ENCODE assay signal across 2 cellular contexts in the genomic region with DNA sequence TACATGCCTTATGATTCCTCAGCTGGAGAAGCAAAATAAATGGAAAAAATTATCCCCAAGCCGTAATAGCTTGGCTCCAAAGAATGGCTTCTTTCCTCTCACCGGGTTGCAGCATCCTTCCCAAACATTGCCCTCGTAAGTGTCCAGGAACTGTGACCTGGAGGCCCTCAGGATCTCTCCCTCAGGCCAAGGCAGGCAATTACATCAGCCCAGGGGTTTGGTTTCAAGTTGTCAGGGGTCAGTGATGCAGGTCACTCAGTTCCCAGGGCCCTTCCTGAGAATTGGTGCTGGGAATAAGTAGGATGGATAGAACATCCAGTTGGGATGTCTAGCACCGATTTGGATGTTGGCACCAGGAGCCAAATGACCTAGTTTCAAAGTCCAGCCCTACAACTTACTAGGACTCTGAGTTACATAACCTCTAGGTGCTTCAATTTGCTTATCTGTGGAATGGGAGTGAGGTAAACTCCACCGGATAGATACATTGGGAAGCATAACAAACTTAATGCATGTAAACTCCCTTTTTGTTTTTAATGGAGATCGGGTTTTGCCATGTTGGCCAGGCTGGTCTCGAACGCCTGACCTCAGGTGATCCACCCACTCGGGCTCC.
TF ChIP-seq lines count a peak whose summit lies in the region.

No MANE protein-coding gene starts in this region.

TF ChIP-seq in IMR-90, 13 proteins besides CTCF, POLR2A, EP300 and RAD21 (continued from another document):
- TF ChIP-seq, protein P1, sequence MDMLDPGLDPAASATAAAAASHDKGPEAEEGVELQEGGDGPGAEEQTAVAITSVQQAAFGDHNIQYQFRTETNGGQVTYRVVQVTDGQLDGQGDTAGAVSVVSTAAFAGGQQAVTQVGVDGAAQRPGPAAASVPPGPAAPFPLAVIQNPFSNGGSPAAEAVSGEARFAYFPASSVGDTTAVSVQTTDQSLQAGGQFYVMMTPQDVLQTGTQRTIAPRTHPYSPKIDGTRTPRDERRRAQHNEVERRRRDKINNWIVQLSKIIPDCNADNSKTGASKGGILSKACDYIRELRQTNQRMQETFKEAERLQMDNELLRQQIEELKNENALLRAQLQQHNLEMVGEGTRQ (IDR thresholded peaks at IDR 0.05; ENCODE audit: low read depth, low read length): no peak
- TF ChIP-seq MAZ (IDR thresholded peaks at IDR 0.05; ENCODE audit: borderline replicate concordance, low read depth, low read length): no peak
- TF ChIP-seq, protein P2, sequence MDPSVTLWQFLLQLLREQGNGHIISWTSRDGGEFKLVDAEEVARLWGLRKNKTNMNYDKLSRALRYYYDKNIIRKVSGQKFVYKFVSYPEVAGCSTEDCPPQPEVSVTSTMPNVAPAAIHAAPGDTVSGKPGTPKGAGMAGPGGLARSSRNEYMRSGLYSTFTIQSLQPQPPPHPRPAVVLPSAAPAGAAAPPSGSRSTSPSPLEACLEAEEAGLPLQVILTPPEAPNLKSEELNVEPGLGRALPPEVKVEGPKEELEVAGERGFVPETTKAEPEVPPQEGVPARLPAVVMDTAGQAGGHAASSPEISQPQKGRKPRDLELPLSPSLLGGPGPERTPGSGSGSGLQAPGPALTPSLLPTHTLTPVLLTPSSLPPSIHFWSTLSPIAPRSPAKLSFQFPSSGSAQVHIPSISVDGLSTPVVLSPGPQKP (IDR thresholded peaks at IDR 0.05; ENCODE audit: borderline replicate concordance, low read depth, low read length): no peak
- no peak for TF ChIP-seq MXI1 (IDR thresholded peaks at IDR 0.05; ENCODE audit: borderline replicate concordance, low read depth, low read length)
- TF ChIP-seq BHLHE40 (IDR thresholded peaks at IDR 0.05; ENCODE audit: low read depth, low read length): no peak
- no peak for TF ChIP-seq CEBPB (IDR thresholded peaks at IDR 0.05; ENCODE audit: low read depth, low read length)
- no peak for TF ChIP-seq SMC3 (IDR thresholded peaks at IDR 0.05; ENCODE audit: low read depth, low read length)

TF ChIP-seq in liver, 16 proteins besides CTCF, POLR2A, EP300 and RAD21 (continued from another document):
- TF ChIP-seq, protein P3, sequence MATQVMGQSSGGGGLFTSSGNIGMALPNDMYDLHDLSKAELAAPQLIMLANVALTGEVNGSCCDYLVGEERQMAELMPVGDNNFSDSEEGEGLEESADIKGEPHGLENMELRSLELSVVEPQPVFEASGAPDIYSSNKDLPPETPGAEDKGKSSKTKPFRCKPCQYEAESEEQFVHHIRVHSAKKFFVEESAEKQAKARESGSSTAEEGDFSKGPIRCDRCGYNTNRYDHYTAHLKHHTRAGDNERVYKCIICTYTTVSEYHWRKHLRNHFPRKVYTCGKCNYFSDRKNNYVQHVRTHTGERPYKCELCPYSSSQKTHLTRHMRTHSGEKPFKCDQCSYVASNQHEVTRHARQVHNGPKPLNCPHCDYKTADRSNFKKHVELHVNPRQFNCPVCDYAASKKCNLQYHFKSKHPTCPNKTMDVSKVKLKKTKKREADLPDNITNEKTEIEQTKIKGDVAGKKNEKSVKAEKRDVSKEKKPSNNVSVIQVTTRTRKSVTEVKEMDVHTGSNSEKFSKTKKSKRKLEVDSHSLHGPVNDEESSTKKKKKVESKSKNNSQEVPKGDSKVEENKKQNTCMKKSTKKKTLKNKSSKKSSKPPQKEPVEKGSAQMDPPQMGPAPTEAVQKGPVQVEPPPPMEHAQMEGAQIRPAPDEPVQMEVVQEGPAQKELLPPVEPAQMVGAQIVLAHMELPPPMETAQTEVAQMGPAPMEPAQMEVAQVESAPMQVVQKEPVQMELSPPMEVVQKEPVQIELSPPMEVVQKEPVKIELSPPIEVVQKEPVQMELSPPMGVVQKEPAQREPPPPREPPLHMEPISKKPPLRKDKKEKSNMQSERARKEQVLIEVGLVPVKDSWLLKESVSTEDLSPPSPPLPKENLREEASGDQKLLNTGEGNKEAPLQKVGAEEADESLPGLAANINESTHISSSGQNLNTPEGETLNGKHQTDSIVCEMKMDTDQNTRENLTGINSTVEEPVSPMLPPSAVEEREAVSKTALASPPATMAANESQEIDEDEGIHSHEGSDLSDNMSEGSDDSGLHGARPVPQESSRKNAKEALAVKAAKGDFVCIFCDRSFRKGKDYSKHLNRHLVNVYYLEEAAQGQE (IDR thresholded peaks at IDR 0.05): no peak
- TF ChIP-seq GABPA (IDR thresholded peaks at IDR 0.05 in 1 of 2, conservative IDR thresholded peaks at IDR 0.05 in 1 of 2): no peak
- TF ChIP-seq HNF4G (IDR thresholded peaks at IDR 0.05): peak; percentile 10
- TF ChIP-seq, protein P4, sequence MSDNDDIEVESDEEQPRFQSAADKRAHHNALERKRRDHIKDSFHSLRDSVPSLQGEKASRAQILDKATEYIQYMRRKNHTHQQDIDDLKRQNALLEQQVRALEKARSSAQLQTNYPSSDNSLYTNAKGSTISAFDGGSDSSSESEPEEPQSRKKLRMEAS (IDR thresholded peaks at IDR 0.05): no peak
- no peak for TF ChIP-seq JUND (IDR thresholded peaks at IDR 0.05)
- TF ChIP-seq SP1 (IDR thresholded peaks at IDR 0.05): no peak
- TF ChIP-seq HNF4A (conservative IDR thresholded peaks at IDR 0.05): peak; percentile 33 to 66
TF ChIP-seq in liver: peak in this region for 2.
